In the genomic region with DNA sequence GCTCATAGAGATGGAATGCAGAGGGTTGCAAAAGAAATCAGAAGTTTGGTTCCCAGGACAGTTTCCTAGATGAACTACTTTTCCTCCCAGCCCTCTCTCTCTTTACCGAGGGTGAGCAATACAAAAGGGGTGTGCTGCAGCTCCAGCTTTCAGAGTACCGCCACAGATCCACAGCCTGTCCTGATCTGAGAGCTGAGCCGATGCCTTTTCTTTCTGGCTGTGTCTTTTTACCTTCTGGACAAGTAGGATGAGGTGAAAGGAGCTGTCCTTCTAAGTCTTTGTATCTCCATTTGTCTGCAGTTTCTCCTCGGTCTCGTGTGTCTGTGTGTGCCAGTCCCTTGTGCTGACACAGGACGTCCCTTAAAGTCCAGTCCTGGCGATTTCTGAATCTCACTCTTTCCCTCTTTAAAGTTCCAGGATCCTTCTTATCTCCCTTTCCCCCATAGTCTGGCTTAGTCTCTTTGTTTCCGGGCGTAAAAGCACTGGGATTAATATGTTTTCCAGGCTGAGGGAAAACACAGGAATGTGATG, we compare ENCODE assay signal across 10 cellular contexts. TPM values are rescaled to one million over a fixed set of nuclear protein-coding genes. Genes with fewer than 3 reads are reported as not detected.
DNase-seq lines count a peak whose midpoint lies in the region; ATAC-seq and TF ChIP-seq lines count a peak whose summit lies in the region.
"Had no signal": no experiment of that assay in that cellular context is flagged by ENCODE, and none has a peak within 500 bp of the region (broad histone marks: within the 10 kb centered on the region; RNA-seq: fewer than 3 reads in every experiment).

No MANE protein-coding gene starts in this region.

- H3K9ac ChIP-seq in mucosa of stomach (ENCODE audit: low read length), result peak overlapping the region; percentile 41

- H3K4me1 ChIP-seq in mucosa of stomach (ENCODE audit: control insufficient read depth, insufficient read depth, low read length), result peaks cover 7% of the 10 kb centered on the region

- H3K27me3 ChIP-seq in mucosa of stomach (ENCODE audit: control insufficient read depth, insufficient read depth, low read length), result peaks cover 6% of the 10 kb centered on the region

- no peaks in the 10 kb centered on the region for H3K36me3 ChIP-seq in mucosa of stomach (ENCODE audit: control insufficient read depth, insufficient read depth, low read length)
- H3K36me3 ChIP-seq: BLaER1 treated with 17β-estradiol and CSF1 and Interleukin-3, amounts not matched to agents 10 nM and 100 nM had no signal

- H3K9me3 ChIP-seq in mucosa of stomach (ENCODE audit: control insufficient read depth, low read length), result no peaks in the 10 kb centered on the region
- H3K9me3 ChIP-seq: BLaER1 treated with 17β-estradiol and CSF1 and Interleukin-3, amounts not matched to agents 10 nM and 100 nM had no signal

- peak; percentile 64 for DNase-seq in A172 (ENCODE audit: low spot score)
- DNase-seq in NAMALWA (ENCODE audit: low spot score), result peak; percentile 8
- DNase-seq in epithelial cell of esophagus (ENCODE audit: low read depth), result peak; percentile 91
- DNase-seq in activated CD4-positive, alpha-beta T cell treated with anti-CD3 and anti-CD28 coated beads for 48 hours, result no peak
- DNase-seq in GF-D8 (lab: John Stamatoyannopoulos, UW), result no peak
- DNase-seq: stimulated activated naive CD8-positive, alpha-beta T cell treated with anti-CD3 and anti-CD28 coated beads, Interleukin-15, amount 100 ng/mL, for 72 hours had no signal

- no peak for TF ChIP-seq CTCF in epithelial cell of esophagus (IDR thresholded peaks at IDR 0.05; ENCODE audit: insufficient read depth, low read depth, low read length, missing control alignments)

- ATAC-seq in HG02852 (IDR thresholded peaks at IDR 0.05; ENCODE audit: unreplicated experiment) (no peak), HG02571 (IDR thresholded peaks at IDR 0.05; ENCODE audit: unreplicated experiment) (no peak)
- ATAC-seq: stimulated activated naive CD8-positive, alpha-beta T cell treated with anti-CD3 and anti-CD28 coated beads, Interleukin-15, amount 100 ng/mL, for 72 hours had no signal

- H3K4me3 ChIP-seq in epithelial cell of esophagus (ENCODE audit: low read length) (peak overlapping the region; percentile 49), mucosa of stomach (ENCODE audit: low read length) (no peak overlapping the region)
- H3K4me3 ChIP-seq: BLaER1 treated with 17β-estradiol and CSF1 and Interleukin-3, amounts not matched to agents 10 nM and 100 nM had no signal

RNA-seq across cellular contexts. Expression of a gene that starts 0.5 kb away (rescaled TPM):
- total RNA-seq in A172 (2014; rRNA removed; shearing (Covaris generic)), result 24.4 and 56.8 TPM in 2 replicates

Comparison
In these comparisons a context has a peak if more than half of its experiments do, and no peak if none do; other contexts are left out.
1. DNase-seq: peak in A172 (single experiment), NAMALWA (single experiment) and epithelial cell of esophagus (single experiment); none in activated CD4-positive, alpha-beta T cell treated with anti-CD3 and anti-CD28 coated beads for 48 hours (single experiment) and GF-D8 (single experiment).